In the genomic region with DNA sequence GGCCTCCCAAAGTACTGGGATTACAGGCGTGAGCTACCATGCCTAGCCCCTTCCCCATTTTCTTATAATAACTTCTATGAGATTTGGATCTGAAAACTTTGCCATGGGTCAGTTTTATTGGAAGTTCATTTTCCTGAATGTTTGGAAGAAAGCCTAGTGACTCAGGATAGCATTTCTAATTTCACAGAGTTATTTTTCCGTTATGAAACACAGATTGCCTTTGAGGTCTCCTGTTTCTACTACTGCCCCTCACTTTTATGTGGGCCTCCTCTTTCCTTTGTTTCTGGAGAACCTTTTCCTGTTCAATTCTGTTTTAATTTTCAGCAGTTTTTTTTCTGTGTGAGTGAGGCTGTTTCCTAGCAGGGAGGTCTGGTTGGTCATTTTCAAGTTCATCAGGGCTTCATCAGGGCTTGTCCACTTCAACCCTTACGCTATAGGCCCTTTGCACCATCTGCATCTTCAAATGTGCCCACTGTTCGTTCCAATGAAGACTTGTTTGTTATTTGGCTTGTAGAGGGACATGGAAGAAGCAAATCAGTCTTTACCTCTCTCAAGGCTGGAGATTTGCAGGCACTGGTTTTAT, we compare ENCODE assay signal across 18 cellular contexts. TPM values are rescaled to one million over a fixed set of nuclear protein-coding genes. Genes with fewer than 3 reads are reported as not detected.
DNase-seq lines count a peak whose midpoint lies in the region; ATAC-seq, FAIRE-seq and TF ChIP-seq lines count a peak whose summit lies in the region.
"Had no signal": no experiment of that assay in that cellular context is flagged by ENCODE, and none has a peak within 500 bp of the region (broad histone marks: within the 10 kb centered on the region; RNA-seq: fewer than 3 reads in every experiment).

No MANE protein-coding gene starts in this region.

- H3K36me3 ChIP-seq in astrocyte (ENCODE audit: insufficient read depth, low read length) (no peaks in the 10 kb centered on the region), gastroesophageal sphincter (no peaks in the 10 kb centered on the region), stomach (no peaks in the 10 kb centered on the region)

- H3K9me3 ChIP-seq in astrocyte (ENCODE audit: insufficient read depth, low read depth, low read length) (no peaks in the 10 kb centered on the region), gastroesophageal sphincter (no peaks in the 10 kb centered on the region), stomach (no peaks in the 10 kb centered on the region)

- TF ChIP-seq EP300 in gastroesophageal sphincter (IDR thresholded peaks at IDR 0.05) (no peak), stomach (IDR thresholded peaks at IDR 0.05) (no peak)

- no peak overlapping the region for H2AFZ ChIP-seq in astrocyte (ENCODE audit: low read depth, low read length)

- DNase-seq in EL (peak; percentile 29), astrocyte (ENCODE audit: low read depth) (peak; percentile 56), stomach (no peak), NCI-H2227 treated with DMSO at 0.1 percent for 48 hours (lab: John Stamatoyannopoulos, UW) (no peak), amniotic stem cell (lab: John Stamatoyannopoulos, UW) (no peak)
- DNase-seq in activated CD8-positive, alpha-beta memory T cell treated with anti-CD3 and anti-CD28 coated beads for 24 hours: no peak
- DNase-seq: activated CD4-positive, alpha-beta T cell treated with anti-CD3 and anti-CD28 coated beads, Interleukin-2, amount 10 ng/mL, durations not matched to agents 24 days and 14 days; activated T-cell treated with anti-CD3 and anti-CD28 coated beads, Interleukin-2, amount 50 U/mL, for 24 hours; DMS79 treated with DMSO at 0.1 percent for 48 hours; effector CD4-positive, alpha-beta T cell; head of caudate nucleus; natural killer cell; stimulated activated naive CD8-positive, alpha-beta T cell treated with anti-CD3 and anti-CD28 coated beads, Interleukin-15, Interleukin-2, amounts not matched to agents 100 U/mL and 50 U/mL, for 24 hours; T-helper 9 cell had no signal

- no peaks in the 10 kb centered on the region for H3K9me3 Mint-ChIP-seq in astrocyte (ENCODE audit: unreplicated experiment)
- H3K9me3 Mint-ChIP-seq: activated CD4-positive, alpha-beta T cell treated with anti-CD3 and anti-CD28 coated beads, Interleukin-2, amount 10 ng/mL, durations not matched to agents 24 days and 14 days; activated T-cell treated with anti-CD3 and anti-CD28 coated beads, Interleukin-2, amount 50 U/mL, for 24 hours; natural killer cell had no signal

- no peaks in the 10 kb centered on the region for H3K27me3 Mint-ChIP-seq in astrocyte (ENCODE audit: low read depth, unreplicated experiment)
- H3K27me3 Mint-ChIP-seq: activated T-cell treated with anti-CD3 and anti-CD28 coated beads, Interleukin-2, amount 50 U/mL, for 24 hours; B cell had no signal

- intact Hi-C loops in stomach (cut with DNase I; ENCODE audit: low total_unique reads): no loop called here

- no peak for TF ChIP-seq CTCF in astrocyte (IDR thresholded peaks at IDR 0.05; ENCODE audit: insufficient read depth, low read depth, low read length)
- TF ChIP-seq CTCF in gastroesophageal sphincter (IDR thresholded peaks at IDR 0.05): no peak
- TF ChIP-seq CTCF in stomach (IDR thresholded peaks at IDR 0.05): no peak

- no peaks in the 10 kb centered on the region for H3K27me3 ChIP-seq in astrocyte (ENCODE audit: insufficient read depth, low read length)
- H3K27me3 ChIP-seq in gastroesophageal sphincter: no peaks in the 10 kb centered on the region
- H3K27me3 ChIP-seq in stomach: no peaks in the 10 kb centered on the region

- H3K27ac ChIP-seq in astrocyte (ENCODE audit: low read depth, low read length): no peak overlapping the region
- peak overlapping the region; percentile 10 to 68 (median 56) for H3K27ac ChIP-seq in gastroesophageal sphincter
- peak overlapping the region in 3 of 5 donors; percentile 30 to 62 (median 56) for H3K27ac ChIP-seq in stomach

- H3K4me2 ChIP-seq in astrocyte (ENCODE audit: low read length): peak overlapping the region; percentile 6

- H3K4me3 ChIP-seq in astrocyte (ENCODE audit: insufficient read depth, low read depth, low read length) (no peak overlapping the region), gastroesophageal sphincter (no peak overlapping the region), stomach (no peak overlapping the region)
- H3K4me3 ChIP-seq: GM12878 had no signal

- H3K4me1 ChIP-seq in astrocyte (ENCODE audit: insufficient read depth, low read length) (peaks cover 3% of the 10 kb centered on the region), gastroesophageal sphincter (peaks cover 0 to 77% (median 5%) of the 10 kb centered on the region in 3 donors), stomach (peaks cover 0 to 45% (median 22%) of the 10 kb centered on the region in 4 donors)

- FAIRE-seq in astrocyte (lab: Jason Lieb, UNC): no peak
- FAIRE-seq: GM12878 had no signal

- TF ChIP-seq POLR2A in gastroesophageal sphincter (IDR thresholded peaks at IDR 0.05): no peak
- TF ChIP-seq POLR2A in stomach (IDR thresholded peaks at IDR 0.05): no peak

- WGBS in gastroesophageal sphincter (ENCODE audit: low coverage in 1 of 2), 2 donors: 64 to 73% methylated on average over 3 to 4 of the region's 4 CpGs
- 78 to 95% (median 86%) methylated on average over 4 of the region's 4 CpGs for WGBS in stomach, 5 donors

- peaks cover 4% of the 10 kb centered on the region for H3K36me3 Mint-ChIP-seq in astrocyte (ENCODE audit: low read depth, unreplicated experiment)
- H3K36me3 Mint-ChIP-seq: natural killer cell had no signal

- peak; percentile 62 for ATAC-seq in gastroesophageal sphincter
- no peak for ATAC-seq in GM18511 (IDR thresholded peaks at IDR 0.05; ENCODE audit: unreplicated experiment)
- ATAC-seq: GM12878; natural killer cell; stimulated activated naive CD8-positive, alpha-beta T cell treated with anti-CD3 and anti-CD28 coated beads, Interleukin-15, Interleukin-2, amounts not matched to agents 100 U/mL and 50 U/mL, for 24 hours had no signal

- peaks cover 12% of the 10 kb centered on the region for H3K4me1 Mint-ChIP-seq in astrocyte (ENCODE audit: low read depth, unreplicated experiment)
- H3K4me1 Mint-ChIP-seq: activated CD4-positive, alpha-beta T cell treated with anti-CD3 and anti-CD28 coated beads, Interleukin-2, amount 10 ng/mL, durations not matched to agents 24 days and 14 days; B cell had no signal

- H4K20me1 ChIP-seq in astrocyte (ENCODE audit: insufficient read depth, low read length): peaks cover 62% of the 10 kb centered on the region

- no peak overlapping the region for H3K4me3 Mint-ChIP-seq in astrocyte (ENCODE audit: unreplicated experiment)
- H3K4me3 Mint-ChIP-seq: activated CD4-positive, alpha-beta T cell treated with anti-CD3 and anti-CD28 coated beads, Interleukin-2, amount 10 ng/mL, durations not matched to agents 24 days and 14 days; activated T-cell treated with anti-CD3 and anti-CD28 coated beads, Interleukin-2, amount 50 U/mL, for 24 hours; B cell; natural killer cell had no signal

- H3K27ac Mint-ChIP-seq in astrocyte (ENCODE audit: unreplicated experiment): no peak overlapping the region
- H3K27ac Mint-ChIP-seq: activated CD4-positive, alpha-beta T cell treated with anti-CD3 and anti-CD28 coated beads, Interleukin-2, amount 10 ng/mL, durations not matched to agents 24 days and 14 days; activated T-cell treated with anti-CD3 and anti-CD28 coated beads, Interleukin-2, amount 50 U/mL, for 24 hours; B cell; natural killer cell had no signal

- peaks cover 87% of the 10 kb centered on the region for H3K79me2 ChIP-seq in astrocyte (ENCODE audit: insufficient read depth, low read length)

- no peak overlapping the region for H3K9ac ChIP-seq in astrocyte (ENCODE audit: low read length)

RNA-seq across cellular contexts. Expression of a gene that starts 58.7 kb away (rescaled TPM):
- total RNA-seq in astrocyte (52.2 and 52.7 TPM in 2 replicates), gastroesophageal sphincter (100 to 1,000 TPM in 3 of 4 donors, 10 to 100 TPM in 1; 91.5 to 121 (median 117) TPM), stomach (100 to 1,000 TPM in 1 of 5 donors, 10 to 100 TPM in 4; 18.3 to 104 (median 35.3) TPM)
- polyA plus RNA-seq in stomach: 1 to 10 TPM; 5.8 to 6.5 (median 5.9) TPM

Comparison
In these comparisons a context has a peak if more than half of its experiments do, and no peak if none do; other contexts are left out.
1. DNase-seq: peak in EL (single experiment) and astrocyte (single experiment); none in stomach (single experiment), activated CD8-positive, alpha-beta memory T cell treated with anti-CD3 and anti-CD28 coated beads for 24 hours (single experiment), NCI-H2227 treated with DMSO at 0.1 percent for 48 hours (single experiment) and amniotic stem cell (single experiment).